Comparison of ENCODE assay signal across 27 cellular contexts in the genomic region with DNA sequence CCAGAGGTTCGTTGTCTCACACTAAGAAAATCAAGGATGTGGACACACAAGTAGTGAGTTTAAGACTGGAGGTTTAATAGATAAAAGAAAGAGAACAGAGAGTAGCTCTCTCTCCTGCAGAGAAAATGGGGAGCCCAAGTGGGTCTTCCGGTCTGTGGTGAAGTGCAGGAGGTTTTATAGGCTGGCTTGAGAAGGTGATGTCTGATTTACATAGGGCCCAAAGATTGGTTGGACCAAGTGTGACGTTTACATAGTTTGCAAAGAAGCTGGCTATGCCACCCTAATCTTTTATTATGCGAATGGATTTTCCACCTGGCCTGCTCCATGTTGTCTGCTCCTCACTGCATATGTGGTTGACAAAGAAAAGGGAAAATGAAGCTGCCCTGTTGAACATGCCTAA.
"Had no signal": no experiment of that assay in that cellular context is flagged by ENCODE, and none has a peak within 500 bp of the region (broad histone marks: within the 10 kb centered on the region; RNA-seq: fewer than 3 reads in every experiment).

No MANE protein-coding gene starts in this region.

- H2AFZ ChIP-seq: neural progenitor cell, parathyroid adenoma had no signal

- H3K27ac ChIP-seq: foreskin keratinocyte, neural progenitor cell, parathyroid adenoma, psoas muscle, stomach, suprapubic skin had no signal

- H3K4me3 ChIP-seq: esophagus muscularis mucosa, neural progenitor cell, psoas muscle, stomach, suprapubic skin, tibial artery had no signal

- H3K9ac ChIP-seq: neural progenitor cell, parathyroid adenoma had no signal

- H3K4me1 ChIP-seq: neural progenitor cell, parathyroid adenoma, psoas muscle had no signal

- H3K4me3 Mint-ChIP-seq: activated CD4-positive, alpha-beta T cell treated with anti-CD3 and anti-CD28 coated beads for 36 hours; activated CD8-positive, alpha-beta memory T cell treated with anti-CD3 and anti-CD28 coated beads, Interleukin-2, amount 10 ng/mL, durations not matched to agents 7 days and 5 days; activated CD8-positive, alpha-beta T cell treated with anti-CD3 and anti-CD28 coated beads, Interleukin-2, amount 10 ng/mL, durations not matched to agents 7 days and 5 days; central memory CD8-positive, alpha-beta T cell; dendritic cell treated with granulocyte-macrophage colony-stimulating factor and Interleukin-4, amounts not matched to agents 40 ng/mL and 50 ng/mL, for 4 days; naive thymus-derived CD8-positive, alpha-beta T cell; neural progenitor cell; stimulated activated naive B cell treated with anti-CD40 and anti-IgM and Interleukin-4, amounts not matched to agents 10 μg/mL and 1 μg/mL and 100 μg/mL, for 72 hours; T-helper 2 cell treated with Interferon-gamma antibody and Interleukin-4, amounts not matched to agents 5 μg/mL and 100 μg/mL, for 36 hours had no signal

- H3K4me1 Mint-ChIP-seq: neural progenitor cell had no signal

- H3K9me3 Mint-ChIP-seq: central memory CD8-positive, alpha-beta T cell; dendritic cell treated with granulocyte-macrophage colony-stimulating factor and Interleukin-4, amounts not matched to agents 40 ng/mL and 50 ng/mL, for 4 days; naive thymus-derived CD8-positive, alpha-beta T cell had no signal

- H3K36me3 Mint-ChIP-seq: naive thymus-derived CD8-positive, alpha-beta T cell; neural progenitor cell; stimulated activated naive B cell treated with anti-CD40 and anti-IgM and Interleukin-4, amounts not matched to agents 10 μg/mL and 1 μg/mL and 100 μg/mL, for 72 hours had no signal

- ATAC-seq: activated CD4-positive, alpha-beta T cell treated with anti-CD3 and anti-CD28 coated beads for 36 hours; activated CD8-positive, alpha-beta memory T cell treated with anti-CD3 and anti-CD28 coated beads, Interleukin-2, amount 10 ng/mL, durations not matched to agents 7 days and 5 days; activated CD8-positive, alpha-beta T cell treated with anti-CD3 and anti-CD28 coated beads, Interleukin-2, amount 10 ng/mL, durations not matched to agents 7 days and 5 days; left cardiac atrium; naive thymus-derived CD8-positive, alpha-beta T cell; psoas muscle; stimulated activated naive B cell treated with anti-CD40 and anti-IgM and Interleukin-4, amounts not matched to agents 10 μg/mL and 1 μg/mL and 100 μg/mL, for 72 hours had no signal

- H3K36me3 ChIP-seq: esophagus muscularis mucosa, neural progenitor cell, stomach, suprapubic skin, tibial artery had no signal

- H3K27me3 Mint-ChIP-seq: central memory CD8-positive, alpha-beta T cell; dendritic cell treated with granulocyte-macrophage colony-stimulating factor and Interleukin-4, amounts not matched to agents 40 ng/mL and 50 ng/mL, for 4 days; naive thymus-derived CD8-positive, alpha-beta T cell; stimulated activated naive B cell treated with anti-CD40 and anti-IgM and Interleukin-4, amounts not matched to agents 10 μg/mL and 1 μg/mL and 100 μg/mL, for 72 hours had no signal

- H3K9me3 ChIP-seq: esophagus muscularis mucosa, psoas muscle, stomach, suprapubic skin, tibial artery had no signal

- DNase-seq: activated CD4-positive, alpha-beta T cell treated with anti-CD3 and anti-CD28 coated beads for 36 hours; activated CD4-positive, CD25-positive, alpha-beta regulatory T cell; activated CD8-positive, alpha-beta memory T cell treated with anti-CD3 and anti-CD28 coated beads, Interleukin-2, amount 10 ng/mL, durations not matched to agents 7 days and 5 days; activated CD8-positive, alpha-beta T cell treated with anti-CD3 and anti-CD28 coated beads, Interleukin-2, amount 10 ng/mL, durations not matched to agents 7 days and 5 days; activated naive CD4-positive, alpha-beta T cell; activated T-cell treated with anti-CD3 and anti-CD28 coated beads, Interleukin-2, amount 50 U/mL, for 48 hours; effector CD4-positive, alpha-beta T cell; foreskin keratinocyte; islet precursor cell; left cardiac atrium; left ventricle myocardium superior; naive thymus-derived CD8-positive, alpha-beta T cell; occipital lobe; psoas muscle; stimulated activated CD4-positive, alpha-beta T cell treated with anti-CD3 and anti-CD28 coated beads, Interleukin-15, amount 100 ng/mL, for 24 hours; stimulated activated CD4-positive, alpha-beta T cell treated with anti-CD3 and anti-CD28 coated beads, Interleukin-2, amount 100 ng/mL, for 24 hours; stimulated activated naive B cell treated with anti-CD40 and anti-IgM and Interleukin-4, amounts not matched to agents 10 μg/mL and 1 μg/mL and 100 μg/mL, for 72 hours; stomach; tibial artery had no signal

- H3K4me2 ChIP-seq: neural progenitor cell had no signal

- H3K27me3 ChIP-seq: esophagus muscularis mucosa, neural progenitor cell, stomach, suprapubic skin, tibial artery had no signal

- H3K27ac Mint-ChIP-seq: activated CD4-positive, alpha-beta T cell treated with anti-CD3 and anti-CD28 coated beads for 36 hours; activated CD8-positive, alpha-beta memory T cell treated with anti-CD3 and anti-CD28 coated beads, Interleukin-2, amount 10 ng/mL, durations not matched to agents 7 days and 5 days; activated CD8-positive, alpha-beta T cell treated with anti-CD3 and anti-CD28 coated beads, Interleukin-2, amount 10 ng/mL, durations not matched to agents 7 days and 5 days; activated naive CD4-positive, alpha-beta T cell treated with anti-CD3 and anti-CD28 coated beads, Interleukin-2, amount 50 U/mL, for 72 hours; dendritic cell treated with granulocyte-macrophage colony-stimulating factor and Interleukin-4, amounts not matched to agents 40 ng/mL and 50 ng/mL, for 4 days; naive thymus-derived CD8-positive, alpha-beta T cell; neural progenitor cell; stimulated activated naive B cell treated with anti-CD40 and anti-IgM and Interleukin-4, amounts not matched to agents 10 μg/mL and 1 μg/mL and 100 μg/mL, for 72 hours; T-helper 2 cell treated with Interferon-gamma antibody and Interleukin-4, amounts not matched to agents 5 μg/mL and 100 μg/mL, for 36 hours had no signal

- H3K79me2 ChIP-seq: parathyroid adenoma had no signal
